8 cellular contexts compared by ENCODE assay signal in the genomic region with DNA sequence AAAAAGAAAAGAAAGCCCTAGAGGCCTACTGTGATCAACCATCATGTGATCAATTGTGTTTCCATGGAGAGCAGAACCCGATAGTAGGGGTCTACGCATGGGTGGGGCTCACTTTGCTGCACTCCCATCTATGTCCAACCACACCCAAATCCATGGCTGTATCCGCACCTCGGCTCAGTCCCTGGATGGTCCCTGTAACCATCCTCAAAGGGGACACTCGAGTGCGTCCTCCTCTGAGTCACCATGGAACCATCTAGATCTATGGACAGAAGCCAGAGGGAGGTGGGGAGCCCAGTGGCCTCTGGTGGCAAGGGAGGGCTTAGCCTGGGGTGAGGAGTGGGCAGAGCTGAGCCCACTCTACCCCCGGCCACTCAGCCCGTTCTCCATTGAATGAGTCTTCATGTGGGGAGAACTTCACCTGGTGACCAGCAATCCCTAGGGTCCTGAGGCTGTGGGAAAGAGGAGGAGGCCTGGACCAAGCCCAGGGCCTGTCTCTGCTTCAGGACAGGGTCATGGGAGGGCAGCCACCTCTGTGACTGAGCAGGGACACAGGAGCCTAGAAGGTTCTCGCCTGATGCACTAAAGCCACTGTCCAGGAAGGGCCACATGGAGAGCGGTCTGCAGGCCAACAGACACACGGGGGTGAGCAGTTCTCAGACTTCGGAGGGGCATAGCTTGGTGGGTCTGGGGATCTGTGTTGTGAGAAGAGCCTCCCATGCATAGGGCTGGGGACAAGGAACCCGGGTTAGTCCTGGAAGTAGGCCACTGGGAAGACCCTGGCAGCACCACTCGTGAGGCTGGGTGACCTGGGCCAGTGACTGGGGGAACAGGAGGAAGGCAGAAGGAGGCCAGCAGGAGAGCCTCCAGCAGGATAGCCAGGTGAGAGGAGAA. TPM values are rescaled to one million over a fixed set of nuclear protein-coding genes. Genes with fewer than 3 reads are reported as not detected.
DNase-seq lines count a peak whose midpoint lies in the region; ATAC-seq and TF ChIP-seq lines count a peak whose summit lies in the region.

No MANE protein-coding gene starts in this region.

- H3K9me2 ChIP-seq in GM23248 (ENCODE audit: insufficient read depth), result no peaks in the 10 kb centered on the region

- peaks cover 24% of the 10 kb centered on the region for H3K27me3 ChIP-seq in GM23248 (replicated peaks; ENCODE audit: insufficient read depth)
- H3K27me3 ChIP-seq in WERI-Rb-1 (ENCODE audit: insufficient read depth, low read depth, severe bottlenecking), result peaks cover 16% of the 10 kb centered on the region
- peaks cover 11% of the 10 kb centered on the region for H3K27me3 ChIP-seq in rectal smooth muscle tissue (ENCODE audit: control insufficient read depth, insufficient read depth, low read length)

- peak overlapping the region; percentile 90 for H3K4me2 ChIP-seq in GM23248 (ENCODE audit: unreplicated experiment)

- DNase-seq in GM23248, result no peak
- no peak for DNase-seq in WERI-Rb-1
- DNase-seq in fibroblast of villous mesenchyme (ENCODE audit: low read depth), result no peak
- DNase-seq in NCI-H2081 (lab: John Stamatoyannopoulos, UW), result no peak
- no peak for DNase-seq in GOT3 (lab: John Stamatoyannopoulos, UW)
- DNase-seq in NCI-H2107 treated with DMSO at 0.1 percent for 48 hours (lab: John Stamatoyannopoulos, UW; ENCODE audit: unreplicated experiment), result no peak

- no peak for TF ChIP-seq CTCF in WERI-Rb-1 (IDR thresholded peaks at IDR 0.05; ENCODE audit: low read depth, low read length)
- no peak for TF ChIP-seq CTCF in fibroblast of villous mesenchyme (IDR thresholded peaks at IDR 0.05; ENCODE audit: insufficient read depth, low read depth, low read length)

- H3K9ac ChIP-seq in GM23248 (peak overlapping the region; percentile 59), rectal smooth muscle tissue (ENCODE audit: low read length) (no peak overlapping the region)

- H3K4me3 ChIP-seq in GM23248, result peak overlapping the region; percentile 74
- H3K4me3 ChIP-seq in WERI-Rb-1 (ENCODE audit: low read depth, low read length), result peak overlapping the region; percentile 69
- peak overlapping the region; percentile 80 for H3K4me3 ChIP-seq in fibroblast of villous mesenchyme (ENCODE audit: low read depth, low read length)
- peak overlapping the region; percentile 61 for H3K4me3 ChIP-seq in rectal smooth muscle tissue (ENCODE audit: low read length)

- WGBS in GM23248 (ENCODE audit: low coverage in 1 of 2, low lambda C conversion rate in 2 of 2, missing lambda C conversion rate in 2 of 2), 2 experiments, result 75 to 76% methylated on average over 14 of the region's 14 CpGs

- no peaks in the 10 kb centered on the region for H3K9me3 ChIP-seq in GM23248 (ENCODE audit: low read depth)
- no peaks in the 10 kb centered on the region for H3K9me3 ChIP-seq in WERI-Rb-1 (ENCODE audit: severe bottlenecking)

- ATAC-seq in GM21619 (IDR thresholded peaks at IDR 0.05; ENCODE audit: unreplicated experiment), result no peak

- no peaks in the 10 kb centered on the region for H4K20me1 ChIP-seq in GM23248 (ENCODE audit: insufficient read depth)

- in situ Hi-C loops in GM23248 (cut with MboI), result no loop called here

- no peaks in the 10 kb centered on the region for H3F3A ChIP-seq in GM23248 (ENCODE audit: insufficient read depth)

- H3K27ac ChIP-seq in GM23248, result no peak overlapping the region
- no peak overlapping the region for H3K27ac ChIP-seq in WERI-Rb-1
- H3K27ac ChIP-seq in rectal smooth muscle tissue (ENCODE audit: low read depth, low read length), result no peak overlapping the region

- no peaks in the 10 kb centered on the region for H3K79me2 ChIP-seq in GM23248 (ENCODE audit: insufficient read depth)

- H3K36me3 ChIP-seq in GM23248 (ENCODE audit: low read depth) (no peaks in the 10 kb centered on the region), WERI-Rb-1 (no peaks in the 10 kb centered on the region), rectal smooth muscle tissue (ENCODE audit: control insufficient read depth, insufficient read depth, low read length) (no peaks in the 10 kb centered on the region)

- peak overlapping the region; percentile 92 for H2AFZ ChIP-seq in GM23248

- H3K4me1 ChIP-seq in GM23248 (ENCODE audit: insufficient read depth) (no peaks in the 10 kb centered on the region), rectal smooth muscle tissue (ENCODE audit: control insufficient read depth, insufficient read depth, low read length) (no peaks in the 10 kb centered on the region)

RNA-seq across cellular contexts. Expression of a gene that starts 19.3 kb away (rescaled TPM):
- not detected in 2 replicates for total RNA-seq in GM23248 (2014; rRNA removed; shearing (Covaris generic))
- not detected in 2 replicates for polyA plus RNA-seq in GM23248 (2016; fragmentation: Nextera tagmentation; extraction: Ambion mirVana)
- total RNA-seq in fibroblast of villous mesenchyme, result not detected in 2 replicates

RNA-seq across cellular contexts. Expression of a gene that starts 42.3 kb away (rescaled TPM):
- 5.8 and 6.1 TPM in 2 replicates for total RNA-seq in GM23248 (2014; rRNA removed; shearing (Covaris generic))
- polyA plus RNA-seq in GM23248 (2016; fragmentation: Nextera tagmentation; extraction: Ambion mirVana), result 8.7 and 9.1 TPM in 2 replicates
- 0.43 and 1.6 TPM in 2 replicates for total RNA-seq in fibroblast of villous mesenchyme
